Comparison of ENCODE assay signal across 11 cellular contexts in genomic region chr19:47188507-47189033, GRCh38. TPM values are rescaled to one million over a fixed set of nuclear protein-coding genes. Genes with fewer than 3 reads are reported as not detected.
DNase-seq lines count a peak whose midpoint lies in the region; ATAC-seq and TF ChIP-seq lines count a peak whose summit lies in the region.
"Had no signal": no experiment of that assay in that cellular context is flagged by ENCODE, and none has a peak within 500 bp of the region (broad histone marks: within the 10 kb centered on the region; RNA-seq: fewer than 3 reads in every experiment).

No MANE protein-coding gene starts in this region.

- TF ChIP-seq POLR2A in thyroid gland (IDR thresholded peaks at IDR 0.05), result no peak

- H3K4me3 Mint-ChIP-seq in activated CD4-positive, alpha-beta T cell treated with anti-CD3 and anti-CD28 coated beads for 36 hours, result no peak overlapping the region
- H3K4me3 Mint-ChIP-seq in activated CD4-positive, alpha-beta memory T cell treated with anti-CD3 and anti-CD28 coated beads, Interleukin-2, amount 10 ng/mL, durations not matched to agents 7 days and 5 days, result no peak overlapping the region

- intact Hi-C loops in activated CD4-positive, alpha-beta T cell treated with anti-CD3 and anti-CD28 coated beads for 36 hours (cut with DNase I, micrococcal nuclease), result loop anchor here (5.0 kb wide), 1 partner anchor 41 kb away; no protein-coding TSS in a partner anchor
- intact Hi-C loops in left lung (cut with DNase I), result no loop called here
- intact Hi-C loops in thyroid gland (cut with DNase I), result no loop called here

- no peaks in the 10 kb centered on the region for H3K27me3 Mint-ChIP-seq in activated CD4-positive, alpha-beta T cell treated with anti-CD3 and anti-CD28 coated beads for 36 hours
- no peaks in the 10 kb centered on the region for H3K27me3 Mint-ChIP-seq in activated CD4-positive, alpha-beta memory T cell treated with anti-CD3 and anti-CD28 coated beads, Interleukin-2, amount 10 ng/mL, durations not matched to agents 7 days and 5 days

- H3K4me1 Mint-ChIP-seq in activated CD4-positive, alpha-beta T cell treated with anti-CD3 and anti-CD28 coated beads for 36 hours, result peaks cover 79% of the 10 kb centered on the region
- peaks cover 63% of the 10 kb centered on the region for H3K4me1 Mint-ChIP-seq in activated CD4-positive, alpha-beta memory T cell treated with anti-CD3 and anti-CD28 coated beads, Interleukin-2, amount 10 ng/mL, durations not matched to agents 7 days and 5 days

- H3K27me3 ChIP-seq in left lung (no peaks in the 10 kb centered on the region), thyroid gland (no peaks in the 10 kb centered on the region)

- WGBS in thyroid gland, 2 donors, result 78 to 79% methylated on average over 5 of the region's 5 CpGs

- no peaks in the 10 kb centered on the region for H3K9me3 ChIP-seq in left lung
- no peaks in the 10 kb centered on the region for H3K9me3 ChIP-seq in thyroid gland

- no peaks in the 10 kb centered on the region for H3K9me3 Mint-ChIP-seq in activated CD4-positive, alpha-beta T cell treated with anti-CD3 and anti-CD28 coated beads for 36 hours (ENCODE audit: low read depth)
- H3K9me3 Mint-ChIP-seq in activated CD4-positive, alpha-beta memory T cell treated with anti-CD3 and anti-CD28 coated beads, Interleukin-2, amount 10 ng/mL, durations not matched to agents 7 days and 5 days, result no peaks in the 10 kb centered on the region

- POLR2A ChIA-PET in activated CD4-positive, alpha-beta T cell treated with anti-CD3 and anti-CD28 coated beads for 36 hours (lab: Charles Lee), result interaction anchor here (0.6 to 1.2 kb wide), 2 partner anchors 9 to 11 kb away, joined by 3 read pairs; no protein-coding TSS in a partner anchor
- POLR2A ChIA-PET in activated CD4-positive, alpha-beta memory T cell treated with anti-CD3 and anti-CD28 coated beads, Interleukin-2, amount 10 ng/mL, durations not matched to agents 7 days and 5 days (lab: Charles Lee), result interaction anchor here (1.0 to 3.2 kb wide), 4 partner anchors 10 to 86 kb away, joined by 3 to 42 read pairs (median 4); partner anchors contain the start of gene INAFM1

- peaks cover 18 to 28% of the 10 kb centered on the region in 2 donors for H3K4me1 ChIP-seq in left lung
- H3K4me1 ChIP-seq in thyroid gland, result peaks cover 51 to 69% of the 10 kb centered on the region in 2 donors

- CTCF ChIA-PET in activated CD4-positive, alpha-beta T cell treated with anti-CD3 and anti-CD28 coated beads for 36 hours (lab: Charles Lee), result interaction anchor here (0.8 to 3.9 kb wide), 7 partner anchors 11 to 56 kb away, joined by 3 to 43 read pairs (median 9); no protein-coding TSS in a partner anchor
- CTCF ChIA-PET in activated CD4-positive, alpha-beta memory T cell treated with anti-CD3 and anti-CD28 coated beads, Interleukin-2, amount 10 ng/mL, durations not matched to agents 7 days and 5 days (lab: Charles Lee), result interaction anchor here (3.5 kb wide), 1 partner anchor 22 kb away, joined by 28 read pairs; no protein-coding TSS in a partner anchor

- H3K4me3 ChIP-seq in left lung (no peak overlapping the region), thyroid gland (replicated peaks in 1 of 3) (no peak overlapping the region)

- H3K36me3 ChIP-seq in left lung (peaks cover 0 to 30% of the 10 kb centered on the region in 2 donors), thyroid gland (no peaks in the 10 kb centered on the region)

- H3K36me3 Mint-ChIP-seq in activated CD4-positive, alpha-beta T cell treated with anti-CD3 and anti-CD28 coated beads for 36 hours (ENCODE audit: low read depth), result peaks cover 63% of the 10 kb centered on the region
- H3K36me3 Mint-ChIP-seq in activated CD4-positive, alpha-beta memory T cell treated with anti-CD3 and anti-CD28 coated beads, Interleukin-2, amount 10 ng/mL, durations not matched to agents 7 days and 5 days (ENCODE audit: low read depth), result peaks cover 52% of the 10 kb centered on the region

- H3K27ac ChIP-seq in left lung, result no peak overlapping the region
- H3K27ac ChIP-seq in thyroid gland, result peak overlapping the region; percentile 81 to 90 (median 89)

- peak overlapping the region; percentile 97 for H3K27ac Mint-ChIP-seq in activated CD4-positive, alpha-beta T cell treated with anti-CD3 and anti-CD28 coated beads for 36 hours
- H3K27ac Mint-ChIP-seq in activated CD4-positive, alpha-beta memory T cell treated with anti-CD3 and anti-CD28 coated beads, Interleukin-2, amount 10 ng/mL, durations not matched to agents 7 days and 5 days, result peak overlapping the region; percentile 55

- TF ChIP-seq CTCF in left lung (IDR thresholded peaks at IDR 0.05), result no peak
- TF ChIP-seq CTCF in thyroid gland (IDR thresholded peaks at IDR 0.05), result no peak

- peak; percentile 7 for DNase-seq in activated CD4-positive, alpha-beta T cell treated with anti-CD3 and anti-CD28 coated beads for 36 hours
- no peak for DNase-seq in activated CD4-positive, alpha-beta T cell treated with anti-CD3 and anti-CD28 coated beads, Interleukin-2, amount 50 U/mL, for 48 hours
- no peak for DNase-seq in activated CD4-positive, alpha-beta memory T cell treated with anti-CD3 and anti-CD28 coated beads, Interleukin-2, amount 10 ng/mL, durations not matched to agents 7 days and 5 days
- no peak for DNase-seq in left lung
- peak; percentile 31 to 40 for DNase-seq in thyroid gland
- no peak for DNase-seq in NCI-H2029 treated with DMSO at 0.1 percent for 48 hours (lab: John Stamatoyannopoulos, UW)
- no peak for DNase-seq in DMS153 treated with DMSO at 0.1 percent for 48 hours (lab: John Stamatoyannopoulos, UW; ENCODE audit: unreplicated experiment)
- DNase-seq: NCI-H226; Right ventricle myocardium superior; stimulated activated CD4-positive, alpha-beta T cell treated with anti-CD3 and anti-CD28 coated beads, Interleukin-2, amount 100 ng/mL, for 24 hours had no signal

- no peak for ATAC-seq in activated CD4-positive, alpha-beta T cell treated with anti-CD3 and anti-CD28 coated beads for 36 hours
- ATAC-seq in left lung, result peak; percentile 2
- ATAC-seq in activated CD4-positive, CD25-positive, alpha-beta regulatory T cell treated with anti-CD3 and anti-CD28 coated beads, Interleukin-2, amount 50 U/mL, for 24 hours, result no peak

RNA-seq across cellular contexts. Expression of gene BBC3, which starts 42.4 kb away (rescaled TPM):
- 10 to 100 TPM in 1 of 2 experiments, 1 to 10 TPM in 1; 8.1 to 12.0 TPM for total RNA-seq in activated CD4-positive, alpha-beta T cell treated with anti-CD3 and anti-CD28 coated beads for 36 hours
- total RNA-seq in activated CD4-positive, alpha-beta memory T cell treated with anti-CD3 and anti-CD28 coated beads, Interleukin-2, amount 10 ng/mL, durations not matched to agents 7 days and 5 days, result 10 to 100 TPM; 17.3 to 19.0 TPM
- total RNA-seq in left lung (10 to 100 TPM in 1 of 2 donors, 1 to 10 TPM in 1; 8.7 to 13.8 TPM), thyroid gland (1 to 10 TPM; 2.4 to 7.7 (median 4.9) TPM)

RNA-seq across cellular contexts. Expression of gene SAE1, which starts 57.9 kb away (rescaled TPM):
- total RNA-seq in activated CD4-positive, alpha-beta T cell treated with anti-CD3 and anti-CD28 coated beads for 36 hours, result 100 to 1,000 TPM; 143 to 156 TPM
- 100 to 1,000 TPM; 150 TPM for total RNA-seq in activated CD4-positive, alpha-beta memory T cell treated with anti-CD3 and anti-CD28 coated beads, Interleukin-2, amount 10 ng/mL, durations not matched to agents 7 days and 5 days
- total RNA-seq in left lung, result 10 to 100 TPM; 67.7 to 73.8 TPM
- 100 to 1,000 TPM in 3 of 4 donors, 10 to 100 TPM in 1; 79.5 to 119 (median 103) TPM for total RNA-seq in thyroid gland

Comparison
In these comparisons a context has a peak if more than half of its experiments do, and no peak if none do; other contexts are left out.
1. DNase-seq: peak in activated CD4-positive, alpha-beta T cell treated with anti-CD3 and anti-CD28 coated beads for 36 hours (single experiment) and thyroid gland (2 of 2); none in activated CD4-positive, alpha-beta T cell treated with anti-CD3 and anti-CD28 coated beads, Interleukin-2, amount 50 U/mL, for 48 hours (0 of 2), activated CD4-positive, alpha-beta memory T cell treated with anti-CD3 and anti-CD28 coated beads, Interleukin-2, amount 10 ng/mL, durations not matched to agents 7 days and 5 days (single experiment), left lung (0 of 2), NCI-H2029 treated with DMSO at 0.1 percent for 48 hours (single experiment) and DMS153 treated with DMSO at 0.1 percent for 48 hours (single experiment).
2. H3K27ac ChIP-seq: peak in thyroid gland (3 of 3); none in left lung (0 of 2).
3. intact Hi-C loops: an anchor here in activated CD4-positive, alpha-beta T cell treated with anti-CD3 and anti-CD28 coated beads for 36 hours (5.0 kb wide); none called in left lung and thyroid gland.